In the genomic region with DNA sequence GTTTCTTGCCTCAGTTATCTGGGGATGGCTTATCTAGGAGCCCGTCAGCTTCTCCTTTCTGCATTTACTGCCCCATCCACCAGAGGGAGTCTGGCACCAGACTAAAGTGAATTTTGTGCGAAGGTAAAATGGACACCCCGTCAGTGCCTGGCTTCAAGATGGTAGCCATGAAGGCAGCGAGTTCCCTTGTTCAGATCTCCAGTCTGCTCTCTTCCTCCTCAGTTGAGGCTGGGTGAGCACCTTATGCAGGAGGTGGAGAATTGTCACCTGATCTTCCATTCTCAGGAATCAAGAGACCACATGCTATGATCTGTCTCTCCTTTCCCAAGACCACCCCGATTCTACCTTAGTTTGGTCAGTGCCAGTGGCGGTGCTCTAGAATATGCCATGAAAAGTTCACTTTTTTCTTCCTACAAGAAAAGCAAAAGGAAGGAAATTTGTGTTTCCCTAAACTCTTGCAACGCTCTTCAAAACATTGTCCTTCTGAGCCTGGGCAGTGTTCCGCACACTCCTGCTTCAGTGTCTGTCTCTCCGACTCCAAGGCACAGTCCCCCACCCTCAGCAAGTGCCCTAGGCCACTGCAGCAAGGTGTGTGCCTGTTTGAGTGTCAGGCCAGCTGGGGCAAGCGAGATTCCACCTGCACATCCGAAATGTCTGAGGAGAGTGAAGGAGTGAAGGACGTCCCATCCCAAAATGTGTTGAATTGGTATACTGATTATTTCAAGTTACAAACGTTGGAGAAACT, we compare ENCODE assay signal across 8 cellular contexts.
DNase-seq lines count a peak whose midpoint lies in the region; ATAC-seq and TF ChIP-seq lines count a peak whose summit lies in the region.

No MANE protein-coding gene starts in this region.

- no peaks in the 10 kb centered on the region for H3F3A ChIP-seq in OCI-LY1 (ENCODE audit: insufficient read depth, low read length)

- H3K9me2 ChIP-seq in OCI-LY1 (ENCODE audit: low read depth, low read length) = no peaks in the 10 kb centered on the region

- H3K4me3 Mint-ChIP-seq in type B pancreatic cell = no peak overlapping the region

- TF ChIP-seq CTCF in BE2C (IDR thresholded peaks at IDR 0.05; ENCODE audit: low read depth, low read length) (peak; percentile 63), OCI-LY1 (IDR thresholded peaks at IDR 0.05; ENCODE audit: low read length) (peak; percentile 95), type B pancreatic cell (conservative IDR thresholded peaks at IDR 0.05) (peak; percentile 68)

- H3K79me2 ChIP-seq in OCI-LY1 (ENCODE audit: insufficient read depth, low read length) = no peaks in the 10 kb centered on the region

- peak overlapping the region; percentile 99 for H2AFZ ChIP-seq in OCI-LY1 (ENCODE audit: low read length)

- peak; percentile 58 for ATAC-seq in GM18519 (IDR thresholded peaks at IDR 0.05; ENCODE audit: low FRiP score, unreplicated experiment)
- peak; percentile 86 for ATAC-seq in HG03432 (IDR thresholded peaks at IDR 0.05; ENCODE audit: unreplicated experiment)

- H4K20me1 ChIP-seq in OCI-LY1 (ENCODE audit: insufficient read depth, low read length) = no peaks in the 10 kb centered on the region

- H3K4me2 ChIP-seq in OCI-LY1 (ENCODE audit: low read length) = peak overlapping the region; percentile 53

- peak; percentile 35 for DNase-seq in BE2C
- peak; percentile 33 for DNase-seq in activated naive CD4-positive, alpha-beta T cell treated with Interleukin-2 at 50 U/mL for 16 hours
- DNase-seq in islet precursor cell = peak; percentile 65
- DNase-seq in type B pancreatic cell (ENCODE audit: extremely low spot score, unreplicated experiment) = no peak
- no peak for DNase-seq in ureter (ENCODE audit: low spot score)

- no peaks in the 10 kb centered on the region for H3K27me3 ChIP-seq in BE2C
- H3K27me3 ChIP-seq in OCI-LY1 (ENCODE audit: insufficient read depth, low read length) = no peaks in the 10 kb centered on the region

- H3K4me3 ChIP-seq in BE2C (ENCODE audit: low read depth, low read length) (no peak overlapping the region), OCI-LY1 (ENCODE audit: low read depth, low read length, poor library complexity, severe bottlenecking) (peak overlapping the region; percentile 36)

- no peaks in the 10 kb centered on the region for H3K4me1 Mint-ChIP-seq in type B pancreatic cell (ENCODE audit: unreplicated experiment)

- H3K27me3 Mint-ChIP-seq in type B pancreatic cell = peaks cover 5% of the 10 kb centered on the region

- H3K9me3 ChIP-seq in BE2C (no peaks in the 10 kb centered on the region), OCI-LY1 (ENCODE audit: low read length) (no peaks in the 10 kb centered on the region)

- H3K36me3 ChIP-seq in BE2C (no peaks in the 10 kb centered on the region), OCI-LY1 (ENCODE audit: insufficient read depth, low read length) (no peaks in the 10 kb centered on the region)

- H3K9ac ChIP-seq in OCI-LY1 (ENCODE audit: low read length) = no peak overlapping the region

- H3K36me3 Mint-ChIP-seq in type B pancreatic cell = no peaks in the 10 kb centered on the region

- H3K27ac ChIP-seq in OCI-LY1 (ENCODE audit: low read depth, low read length, poor library complexity, severe bottlenecking) = no peak overlapping the region

- H3K27ac Mint-ChIP-seq in type B pancreatic cell = no peak overlapping the region

- H3K4me1 ChIP-seq in BE2C = no peaks in the 10 kb centered on the region
- H3K4me1 ChIP-seq in OCI-LY1 (ENCODE audit: insufficient read depth, low read length, severe bottlenecking) = peaks cover 4% of the 10 kb centered on the region

- no peaks in the 10 kb centered on the region for H3K9me3 Mint-ChIP-seq in type B pancreatic cell

Comparison
In these comparisons a context has a peak if more than half of its experiments do, and no peak if none do; other contexts are left out.
1. DNase-seq: peak in BE2C (single experiment), activated naive CD4-positive, alpha-beta T cell treated with Interleukin-2 at 50 U/mL for 16 hours (single experiment) and islet precursor cell (single experiment); none in type B pancreatic cell (single experiment) and ureter (single experiment).
2. Peak in every context shown above with its lines, with median percentiles within 50 percentile points of each other: CTCF ChIP-seq.